In the genomic region with DNA sequence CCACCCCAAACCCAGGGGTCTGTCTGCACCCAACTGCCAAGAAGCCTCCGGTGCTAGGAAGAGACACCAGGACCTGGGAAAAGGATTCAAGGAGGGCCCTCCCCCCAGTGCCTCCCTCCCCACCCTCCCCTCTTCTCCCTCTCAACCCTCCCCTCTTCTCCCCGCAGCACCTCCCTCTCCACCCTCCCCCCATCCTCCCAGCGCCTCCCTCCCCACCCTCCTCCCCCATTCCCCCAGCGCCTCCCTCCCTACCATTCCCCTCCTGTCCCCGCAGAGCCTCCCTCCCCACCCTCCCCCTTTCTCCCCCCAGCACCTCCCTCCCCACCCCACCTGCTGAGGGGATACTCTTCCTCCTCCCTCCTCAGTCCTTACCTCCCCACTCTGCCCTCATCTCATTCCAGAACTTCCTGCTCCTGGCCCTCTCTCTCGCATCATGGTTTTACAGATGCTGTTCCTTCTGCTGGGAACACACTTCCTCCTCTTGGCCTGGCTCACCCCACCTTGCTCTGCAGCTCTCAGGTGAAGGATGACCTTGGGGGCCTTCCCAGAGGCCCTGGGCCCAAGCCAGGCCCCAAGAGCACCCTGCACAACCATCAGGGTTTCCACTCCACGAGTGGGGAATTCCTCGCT, we compare ENCODE assay signal across 1 cellular context.
TF ChIP-seq lines count a peak whose summit lies in the region.

No MANE protein-coding gene starts in this region.

TF ChIP-seq in HepG2, 621 proteins besides CTCF, POLR2A, EP300 and RAD21:
- TF ChIP-seq FOXP1 (IDR thresholded peaks at IDR 0.05) (no peak), FOXP1 (CRISPR knock-in tag; IDR thresholded peaks at IDR 0.05) (no peak), ZBTB34 (CRISPR knock-in tag; IDR thresholded peaks at IDR 0.05) (no peak), SRSF9 (IDR thresholded peaks at IDR 0.05; ENCODE audit: borderline replicate concordance, insufficient read depth, low read depth, low read length, poor library complexity, severe bottlenecking) (no peak), ZNF430 (CRISPR knock-in tag; IDR thresholded peaks at IDR 0.05) (no peak), THYN1 (CRISPR knock-in tag; IDR thresholded peaks at IDR 0.05; ENCODE audit: borderline replicate concordance, low read depth) (no peak), GTF2F1 (IDR thresholded peaks at IDR 0.05; ENCODE audit: low read length) (no peak), ZNF232 (CRISPR knock-in tag; IDR thresholded peaks at IDR 0.05; ENCODE audit: borderline replicate concordance) (no peak), ZFP91 (CRISPR knock-in tag; IDR thresholded peaks at IDR 0.05; ENCODE audit: borderline replicate concordance) (no peak), SP4 (CRISPR knock-in tag; IDR thresholded peaks at IDR 0.05) (no peak), ZNF839 (CRISPR knock-in tag; IDR thresholded peaks at IDR 0.05; ENCODE audit: borderline replicate concordance) (no peak), ISL2 (CRISPR knock-in tag; IDR thresholded peaks at IDR 0.05) (no peak), SSRP1 (CRISPR knock-in tag; IDR thresholded peaks at IDR 0.05) (no peak), ZNF557 (CRISPR knock-in tag; IDR thresholded peaks at IDR 0.05) (no peak), ASH2L (IDR thresholded peaks at IDR 0.05; ENCODE audit: insufficient read length, low read depth, low read length) (no peak), STAG1 (CRISPR knock-in tag; IDR thresholded peaks at IDR 0.05) (no peak), PRPF4 (IDR thresholded peaks at IDR 0.05; ENCODE audit: low read depth, low read length, poor library complexity, severe bottlenecking) (no peak), FIP1L1 (IDR thresholded peaks at IDR 0.05; ENCODE audit: borderline replicate concordance, insufficient read depth, low read depth, low read length) (no peak)
- TF ChIP-seq, protein P1, sequence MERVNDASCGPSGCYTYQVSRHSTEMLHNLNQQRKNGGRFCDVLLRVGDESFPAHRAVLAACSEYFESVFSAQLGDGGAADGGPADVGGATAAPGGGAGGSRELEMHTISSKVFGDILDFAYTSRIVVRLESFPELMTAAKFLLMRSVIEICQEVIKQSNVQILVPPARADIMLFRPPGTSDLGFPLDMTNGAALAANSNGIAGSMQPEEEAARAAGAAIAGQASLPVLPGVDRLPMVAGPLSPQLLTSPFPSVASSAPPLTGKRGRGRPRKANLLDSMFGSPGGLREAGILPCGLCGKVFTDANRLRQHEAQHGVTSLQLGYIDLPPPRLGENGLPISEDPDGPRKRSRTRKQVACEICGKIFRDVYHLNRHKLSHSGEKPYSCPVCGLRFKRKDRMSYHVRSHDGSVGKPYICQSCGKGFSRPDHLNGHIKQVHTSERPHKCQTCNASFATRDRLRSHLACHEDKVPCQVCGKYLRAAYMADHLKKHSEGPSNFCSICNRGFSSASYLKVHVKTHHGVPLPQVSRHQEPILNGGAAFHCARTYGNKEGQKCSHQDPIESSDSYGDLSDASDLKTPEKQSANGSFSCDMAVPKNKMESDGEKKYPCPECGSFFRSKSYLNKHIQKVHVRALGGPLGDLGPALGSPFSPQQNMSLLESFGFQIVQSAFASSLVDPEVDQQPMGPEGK (CRISPR knock-in tag; IDR thresholded peaks at IDR 0.05) = no peak
- TF ChIP-seq, protein P2, sequence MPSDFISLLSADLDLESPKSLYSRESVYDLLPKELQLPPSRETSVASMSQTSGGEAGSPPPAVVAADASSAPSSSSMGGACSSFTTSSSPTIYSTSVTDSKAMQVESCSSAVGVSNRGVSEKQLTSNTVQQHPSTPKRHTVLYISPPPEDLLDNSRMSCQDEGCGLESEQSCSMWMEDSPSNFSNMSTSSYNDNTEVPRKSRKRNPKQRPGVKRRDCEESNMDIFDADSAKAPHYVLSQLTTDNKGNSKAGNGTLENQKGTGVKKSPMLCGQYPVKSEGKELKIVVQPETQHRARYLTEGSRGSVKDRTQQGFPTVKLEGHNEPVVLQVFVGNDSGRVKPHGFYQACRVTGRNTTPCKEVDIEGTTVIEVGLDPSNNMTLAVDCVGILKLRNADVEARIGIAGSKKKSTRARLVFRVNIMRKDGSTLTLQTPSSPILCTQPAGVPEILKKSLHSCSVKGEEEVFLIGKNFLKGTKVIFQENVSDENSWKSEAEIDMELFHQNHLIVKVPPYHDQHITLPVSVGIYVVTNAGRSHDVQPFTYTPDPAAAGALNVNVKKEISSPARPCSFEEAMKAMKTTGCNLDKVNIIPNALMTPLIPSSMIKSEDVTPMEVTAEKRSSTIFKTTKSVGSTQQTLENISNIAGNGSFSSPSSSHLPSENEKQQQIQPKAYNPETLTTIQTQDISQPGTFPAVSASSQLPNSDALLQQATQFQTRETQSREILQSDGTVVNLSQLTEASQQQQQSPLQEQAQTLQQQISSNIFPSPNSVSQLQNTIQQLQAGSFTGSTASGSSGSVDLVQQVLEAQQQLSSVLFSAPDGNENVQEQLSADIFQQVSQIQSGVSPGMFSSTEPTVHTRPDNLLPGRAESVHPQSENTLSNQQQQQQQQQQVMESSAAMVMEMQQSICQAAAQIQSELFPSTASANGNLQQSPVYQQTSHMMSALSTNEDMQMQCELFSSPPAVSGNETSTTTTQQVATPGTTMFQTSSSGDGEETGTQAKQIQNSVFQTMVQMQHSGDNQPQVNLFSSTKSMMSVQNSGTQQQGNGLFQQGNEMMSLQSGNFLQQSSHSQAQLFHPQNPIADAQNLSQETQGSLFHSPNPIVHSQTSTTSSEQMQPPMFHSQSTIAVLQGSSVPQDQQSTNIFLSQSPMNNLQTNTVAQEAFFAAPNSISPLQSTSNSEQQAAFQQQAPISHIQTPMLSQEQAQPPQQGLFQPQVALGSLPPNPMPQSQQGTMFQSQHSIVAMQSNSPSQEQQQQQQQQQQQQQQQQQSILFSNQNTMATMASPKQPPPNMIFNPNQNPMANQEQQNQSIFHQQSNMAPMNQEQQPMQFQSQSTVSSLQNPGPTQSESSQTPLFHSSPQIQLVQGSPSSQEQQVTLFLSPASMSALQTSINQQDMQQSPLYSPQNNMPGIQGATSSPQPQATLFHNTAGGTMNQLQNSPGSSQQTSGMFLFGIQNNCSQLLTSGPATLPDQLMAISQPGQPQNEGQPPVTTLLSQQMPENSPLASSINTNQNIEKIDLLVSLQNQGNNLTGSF (CRISPR knock-in tag; IDR thresholded peaks at IDR 0.05) = no peak
